In genomic region chr3:62049033-62049432, GRCh38 we compare ENCODE assay signal across 23 cellular contexts.
"Had no signal": no experiment of that assay in that cellular context is flagged by ENCODE, and none has a peak within 500 bp of the region (broad histone marks: within the 10 kb centered on the region; RNA-seq: fewer than 3 reads in every experiment).

No MANE protein-coding gene starts in this region.

- H2AFZ ChIP-seq: parathyroid adenoma had no signal

- H3K9ac ChIP-seq: parathyroid adenoma had no signal

- H3K4me3 ChIP-seq: colonic mucosa, dorsolateral prefrontal cortex, esophagus muscularis mucosa, gastrocnemius medialis, transverse colon, uterus had no signal

- H3K36me3 Mint-ChIP-seq: activated naive CD8-positive, alpha-beta T cell treated with anti-CD3 and anti-CD28 coated beads for 36 hours; memory B cell; stimulated activated memory B cell treated with anti-CD40 and anti-IgM and Interleukin-4, amounts not matched to agents 10 μg/mL and 1 μg/mL and 100 μg/mL, for 72 hours had no signal

- H3K9me3 ChIP-seq: colonic mucosa, esophagus muscularis mucosa, gastrocnemius medialis, transverse colon, uterus had no signal

- H3K27ac ChIP-seq: colonic mucosa, dorsolateral prefrontal cortex, esophagus muscularis mucosa, gastrocnemius medialis, parathyroid adenoma, transverse colon, uterus, VCaP had no signal

- ATAC-seq: activated CD8-positive, alpha-beta T cell treated with anti-CD3 and anti-CD28 coated beads for 36 hours; effector memory CD8-positive, alpha-beta T cell; gastrocnemius medialis; right cardiac atrium; stimulated activated memory B cell treated with anti-CD40 and anti-IgM and Interleukin-4, amounts not matched to agents 10 μg/mL and 1 μg/mL and 100 μg/mL, for 72 hours had no signal

- H3K4me1 Mint-ChIP-seq: activated CD4-positive, alpha-beta T cell treated with anti-CD3 and anti-CD28 coated beads, Interleukin-2, amount 10 ng/mL, durations not matched to agents 7 days and 5 days; activated naive CD8-positive, alpha-beta T cell treated with anti-CD3 and anti-CD28 coated beads for 36 hours; central memory CD8-positive, alpha-beta T cell; memory B cell; stimulated activated memory B cell treated with anti-CD40 and anti-IgM and Interleukin-4, amounts not matched to agents 10 μg/mL and 1 μg/mL and 100 μg/mL, for 72 hours had no signal

- H3K36me3 ChIP-seq: colonic mucosa, esophagus muscularis mucosa, gastrocnemius medialis, transverse colon, uterus had no signal

- H3K27me3 Mint-ChIP-seq: activated CD4-positive, alpha-beta T cell treated with anti-CD3 and anti-CD28 coated beads, Interleukin-2, amount 10 ng/mL, durations not matched to agents 7 days and 5 days; activated CD8-positive, alpha-beta T cell treated with anti-CD3 and anti-CD28 coated beads for 36 hours; central memory CD8-positive, alpha-beta T cell; effector memory CD8-positive, alpha-beta T cell; memory B cell; stimulated activated memory B cell treated with anti-CD40 and anti-IgM and Interleukin-4, amounts not matched to agents 10 μg/mL and 1 μg/mL and 100 μg/mL, for 72 hours had no signal

- H3K27me3 ChIP-seq: colonic mucosa, dorsolateral prefrontal cortex, esophagus muscularis mucosa, gastrocnemius medialis, transverse colon, uterus had no signal

- H3K4me3 Mint-ChIP-seq: activated CD4-positive, alpha-beta T cell treated with anti-CD3 and anti-CD28 coated beads, Interleukin-2, amount 10 ng/mL, durations not matched to agents 7 days and 5 days; activated CD8-positive, alpha-beta T cell treated with anti-CD3 and anti-CD28 coated beads for 36 hours; activated naive CD8-positive, alpha-beta T cell treated with anti-CD3 and anti-CD28 coated beads for 36 hours; central memory CD8-positive, alpha-beta T cell; effector memory CD8-positive, alpha-beta T cell; memory B cell; nephron progenitor cell; stimulated activated memory B cell treated with anti-CD40 and anti-IgM and Interleukin-4, amounts not matched to agents 10 μg/mL and 1 μg/mL and 100 μg/mL, for 72 hours had no signal

- H3K27ac Mint-ChIP-seq: activated CD4-positive, alpha-beta T cell treated with anti-CD3 and anti-CD28 coated beads, Interleukin-2, amount 10 ng/mL, durations not matched to agents 7 days and 5 days; activated CD8-positive, alpha-beta T cell treated with anti-CD3 and anti-CD28 coated beads for 36 hours; activated naive CD8-positive, alpha-beta T cell treated with anti-CD3 and anti-CD28 coated beads for 36 hours; effector memory CD8-positive, alpha-beta T cell; memory B cell; nephron progenitor cell; stimulated activated memory B cell treated with anti-CD40 and anti-IgM and Interleukin-4, amounts not matched to agents 10 μg/mL and 1 μg/mL and 100 μg/mL, for 72 hours had no signal

- DNase-seq: activated CD4-positive, alpha-beta T cell treated with anti-CD3 and anti-CD28 coated beads, Interleukin-2, amount 10 ng/mL, durations not matched to agents 7 days and 5 days; activated CD4-positive, CD25-positive, alpha-beta regulatory T cell treated with anti-CD3 and anti-CD28 coated beads, Interleukin-2, amount 50 U/mL, for 72 hours; activated CD8-positive, alpha-beta T cell treated with anti-CD3 and anti-CD28 coated beads for 36 hours; activated naive CD4-positive, alpha-beta T cell treated with Interleukin-2 at 50 U/mL for 16 hours; activated naive CD8-positive, alpha-beta T cell treated with anti-CD3 and anti-CD28 coated beads for 36 hours; amniotic stem cell; colonic mucosa; dorsolateral prefrontal cortex; effector memory CD8-positive, alpha-beta T cell; gastrocnemius medialis; hippocampal formation; nephron progenitor cell; right cardiac atrium; small intestine; stimulated activated CD4-positive, alpha-beta T cell treated with anti-CD3 and anti-CD28 coated beads, Interleukin-15, amount 100 ng/mL, for 24 hours; transverse colon; uterus had no signal

- H3K4me1 ChIP-seq: colonic mucosa, esophagus muscularis mucosa, transverse colon, uterus had no signal
